In genomic region chr3:38124324-38125122, GRCh38 we compare ENCODE assay signal across 30 cellular contexts. TPM values are rescaled to one million over a fixed set of nuclear protein-coding genes. Genes with fewer than 3 reads are reported as not detected.
DNase-seq lines count a peak whose midpoint lies in the region; ATAC-seq, FAIRE-seq and TF ChIP-seq lines count a peak whose summit lies in the region.
"Had no signal": no experiment of that assay in that cellular context is flagged by ENCODE, and none has a peak within 500 bp of the region (broad histone marks: within the 10 kb centered on the region; RNA-seq: fewer than 3 reads in every experiment).

No MANE protein-coding gene starts in this region.

- H4K20me1 ChIP-seq in GM23338 (replicated peaks; ENCODE audit: insufficient read depth): peaks cover 6% of the 10 kb centered on the region; the same call in 1 of the 2 replicates

- TF ChIP-seq CTCF in osteocyte (IDR thresholded peaks at IDR 0.05) (no peak), GM23338 (conservative IDR thresholded peaks at IDR 0.05; ENCODE audit: low read depth in 2 of 2) (no peak)

- no peaks in the 10 kb centered on the region for H3F3A ChIP-seq in GM23338 (replicated peaks; ENCODE audit: low read depth)

- no peaks in the 10 kb centered on the region for H3K9me2 ChIP-seq in GM23338 (ENCODE audit: insufficient read depth)

- H3K9me3 Mint-ChIP-seq in activated T-helper 17 cell treated with anti-CD3 and anti-CD28 coated beads, Interleukin-2, amount 50 U/mL, for 72 hours: no peaks in the 10 kb centered on the region
- H3K9me3 Mint-ChIP-seq in osteocyte (ENCODE audit: unreplicated experiment) (no peaks in the 10 kb centered on the region), GM23338 (no peaks in the 10 kb centered on the region)
- H3K9me3 Mint-ChIP-seq: activated CD4-positive, alpha-beta memory T cell treated with anti-CD3 and anti-CD28 coated beads for 36 hours; CD4-positive, alpha-beta memory T cell had no signal

- H3K4me1 Mint-ChIP-seq in activated T-helper 17 cell treated with anti-CD3 and anti-CD28 coated beads, Interleukin-2, amount 50 U/mL, for 72 hours: no peaks in the 10 kb centered on the region
- H3K4me1 Mint-ChIP-seq in osteocyte (ENCODE audit: unreplicated experiment) (no peaks in the 10 kb centered on the region), GM23338 (no peaks in the 10 kb centered on the region)

- H3K9me3 ChIP-seq in small intestine (ENCODE audit: control insufficient read depth, low read depth): no peaks in the 10 kb centered on the region
- H3K9me3 ChIP-seq: esophagus muscularis mucosa, heart left ventricle, sigmoid colon, SJCRH30 had no signal

- peaks cover 91% of the 10 kb centered on the region for H3K36me3 Mint-ChIP-seq in activated T-helper 17 cell treated with anti-CD3 and anti-CD28 coated beads, Interleukin-2, amount 50 U/mL, for 72 hours (ENCODE audit: low read depth)
- H3K36me3 Mint-ChIP-seq in osteocyte (ENCODE audit: unreplicated experiment) (peaks cover 38% of the 10 kb centered on the region), GM23338 (ENCODE audit: low read depth) (peaks cover 65% of the 10 kb centered on the region)

- no peak overlapping the region for H3K4me2 ChIP-seq in GM23338

- 58 to 78% (median 72%) methylated on average over 7 of the region's 7 CpGs for WGBS in small intestine, 3 donors

- no peak overlapping the region for H3K4me3 ChIP-seq in small intestine (ENCODE audit: low read depth in 1 of 2, low read length in 2 of 2)
- no peak overlapping the region for H3K4me3 ChIP-seq in GM23338
- H3K4me3 ChIP-seq: coronary artery, esophagus muscularis mucosa, heart left ventricle, sigmoid colon, SJCRH30 had no signal

- H3K4me1 ChIP-seq in small intestine (ENCODE audit: control insufficient read depth in 2 of 2, insufficient read depth in 1 of 2, low read depth in 1 of 2, low read length in 1 of 2): peaks cover 0 to 9% of the 10 kb centered on the region in 2 donors
- H3K4me1 ChIP-seq in GM23338 (ENCODE audit: insufficient read depth): no peaks in the 10 kb centered on the region
- H3K4me1 ChIP-seq: foreskin keratinocyte, SJCRH30 had no signal

- H3K36me3 ChIP-seq in small intestine (ENCODE audit: control insufficient read depth in 2 of 2, insufficient read depth in 2 of 2, low read length in 2 of 2) (peaks cover 34 to 42% of the 10 kb centered on the region in 2 donors), GM23338 (ENCODE audit: insufficient read depth) (peaks cover 23% of the 10 kb centered on the region)
- H3K36me3 ChIP-seq: SJCRH30 had no signal

- peak; percentile 5 for DNase-seq in activated CD4-positive, alpha-beta T cell treated with anti-CD3 and anti-CD28 coated beads for 1 hour
- no peak for DNase-seq in activated CD4-positive, alpha-beta T cell treated with anti-CD3 and anti-CD28 coated beads, Interleukin-2, amount 50 U/mL, for 4 hours
- DNase-seq in COLO668 (lab: John Stamatoyannopoulos, UW; ENCODE audit: unreplicated experiment): peak; percentile 5
- DNase-seq in osteocyte (ENCODE audit: extremely low spot score, unreplicated experiment): peak; percentile 53
- DNase-seq in small intestine: no peak
- DNase-seq in activated CD4-positive, CD25-positive, alpha-beta regulatory T cell (lab: John Stamatoyannopoulos, UW): no peak
- no peak for DNase-seq in GM23338 (ENCODE audit: low spot score)
- DNase-seq: activated CD4-positive, alpha-beta memory T cell treated with anti-CD3 and anti-CD28 coated beads for 36 hours; activated naive CD4-positive, alpha-beta T cell treated with anti-CD3 and anti-CD28 coated beads, Interleukin-2, amount 50 U/mL, for 16 hours; CD4-positive, alpha-beta memory T cell; effector memory CD4-positive, alpha-beta T cell; foreskin keratinocyte; Karpas-422; kidney glomerular epithelial cell; NCI-H1694 treated with DMSO at 0.1 percent for 48 hours; NCI-H2171 treated with DMSO at 0.1 percent for 48 hours; NCI-H510A treated with DMSO at 0.1 percent for 48 hours; NK-92 treated with Interleukin-12 subunit alpha and Interleukin-12 subunit beta, amount 100 ng/mL, for 24 hours; sigmoid colon; SJCRH30; stimulated activated naive CD4-positive, alpha-beta T cell; T-helper 1 cell had no signal

- H3K27me3 ChIP-seq in small intestine (ENCODE audit: control insufficient read depth in 2 of 2, insufficient read depth in 2 of 2, low read length in 2 of 2) (no peaks in the 10 kb centered on the region), GM23338 (ENCODE audit: insufficient read depth) (no peaks in the 10 kb centered on the region)
- H3K27me3 ChIP-seq: esophagus muscularis mucosa, foreskin keratinocyte, heart left ventricle, sigmoid colon, SJCRH30 had no signal

- no peak overlapping the region for H2AFZ ChIP-seq in GM23338

- H3K27ac Mint-ChIP-seq in activated T-helper 17 cell treated with anti-CD3 and anti-CD28 coated beads, Interleukin-2, amount 50 U/mL, for 72 hours: peak overlapping the region; percentile 59
- H3K27ac Mint-ChIP-seq in osteocyte (ENCODE audit: unreplicated experiment) (no peak overlapping the region), GM23338 (no peak overlapping the region)
- H3K27ac Mint-ChIP-seq: activated CD4-positive, alpha-beta memory T cell treated with anti-CD3 and anti-CD28 coated beads for 36 hours had no signal

- no peak overlapping the region for H3K27ac ChIP-seq in small intestine (ENCODE audit: low read depth in 1 of 2, low read length in 1 of 2)
- H3K27ac ChIP-seq in GM23338 (ENCODE audit: low read depth): no peak overlapping the region
- H3K27ac ChIP-seq: coronary artery, esophagus muscularis mucosa, foreskin keratinocyte, heart left ventricle, HL-60, sigmoid colon, SJCRH30 had no signal

- ATAC-seq in activated T-helper 17 cell treated with anti-CD3 and anti-CD28 coated beads, Interleukin-2, amount 50 U/mL, for 72 hours (replicated peaks): no peak
- ATAC-seq in GM23338: no peak
- ATAC-seq: foreskin keratinocyte, heart left ventricle had no signal

- FAIRE-seq in small intestine (lab: Jason Lieb, UNC): no peak
- FAIRE-seq: A204.1, astrocyte, H1 had no signal

- no peaks in the 10 kb centered on the region for H3K27me3 Mint-ChIP-seq in activated T-helper 17 cell treated with anti-CD3 and anti-CD28 coated beads, Interleukin-2, amount 50 U/mL, for 72 hours
- no peaks in the 10 kb centered on the region for H3K27me3 Mint-ChIP-seq in osteocyte (ENCODE audit: unreplicated experiment)
- peaks cover 5% of the 10 kb centered on the region for H3K27me3 Mint-ChIP-seq in GM23338 (ENCODE audit: insufficient read depth, low read depth, poor library complexity)
- H3K27me3 Mint-ChIP-seq: activated CD4-positive, alpha-beta memory T cell treated with anti-CD3 and anti-CD28 coated beads for 36 hours; CD4-positive, alpha-beta memory T cell had no signal

- no peak overlapping the region for H3K4me3 Mint-ChIP-seq in activated T-helper 17 cell treated with anti-CD3 and anti-CD28 coated beads, Interleukin-2, amount 50 U/mL, for 72 hours
- H3K4me3 Mint-ChIP-seq in osteocyte (ENCODE audit: unreplicated experiment) (no peak overlapping the region), GM23338 (no peak overlapping the region)
- H3K4me3 Mint-ChIP-seq: activated CD4-positive, alpha-beta memory T cell treated with anti-CD3 and anti-CD28 coated beads for 36 hours; CD4-positive, alpha-beta memory T cell had no signal

- no peaks in the 10 kb centered on the region for H3K79me2 ChIP-seq in GM23338 (replicated peaks; ENCODE audit: insufficient read depth)

RNA-seq across cellular contexts. Expression of gene ACAA1, which starts 12.4 kb away (rescaled TPM):
- 10 to 100 TPM; 67.5 to 82.8 TPM for total RNA-seq in activated T-helper 17 cell treated with anti-CD3 and anti-CD28 coated beads, Interleukin-2, amount 50 U/mL, for 72 hours
- total RNA-seq in osteocyte: 60.3 and 62.0 TPM in 2 replicates
- polyA plus RNA-seq in small intestine (100 to 1,000 TPM in 2 of 3 donors, 10 to 100 TPM in 1; 59.6 to 443 (median 272) TPM), GM23338 (2016; fragmentation: Nextera tagmentation; extraction: Ambion mirVana) (25.9 and 26.6 TPM in 2 replicates)
- total RNA-seq in GM23338 (2014; rRNA removed; shearing (Covaris generic)): 21.4 and 23.2 TPM in 2 replicates

RNA-seq across cellular contexts. Expression of gene MYD88, which starts 13.9 kb away (rescaled TPM):
- total RNA-seq in activated T-helper 17 cell treated with anti-CD3 and anti-CD28 coated beads, Interleukin-2, amount 50 U/mL, for 72 hours: 10 to 100 TPM; 34.5 to 57.0 TPM
- total RNA-seq in osteocyte: 13.3 TPM in 2 replicates
- polyA plus RNA-seq in small intestine (10 to 100 TPM; 32.1 to 62.2 (median 51.6) TPM), GM23338 (2016; fragmentation: Nextera tagmentation; extraction: Ambion mirVana) (14.4 and 15.5 TPM in 2 replicates)
- total RNA-seq in GM23338 (2014; rRNA removed; shearing (Covaris generic)): 26.0 and 42.6 TPM in 2 replicates

RNA-seq across cellular contexts. Expression of gene OXSR1, which starts 40.8 kb away (rescaled TPM):
- 10 to 100 TPM; 77.8 to 78.4 TPM for total RNA-seq in activated T-helper 17 cell treated with anti-CD3 and anti-CD28 coated beads, Interleukin-2, amount 50 U/mL, for 72 hours
- total RNA-seq in osteocyte: 55.7 and 57.8 TPM in 2 replicates
- polyA plus RNA-seq in small intestine (10 to 100 TPM; 15.3 to 21.5 (median 18.1) TPM), GM23338 (2016; fragmentation: Nextera tagmentation; extraction: Ambion mirVana) (15.5 and 16.0 TPM in 2 replicates)
- total RNA-seq in GM23338 (2014; rRNA removed; shearing (Covaris generic)): 39.3 and 41.1 TPM in 2 replicates

Comparison
In these comparisons a context has a peak if more than half of its experiments do, and no peak if none do; other contexts are left out.
1. DNase-seq: peak in activated CD4-positive, alpha-beta T cell treated with anti-CD3 and anti-CD28 coated beads for 1 hour (single experiment), COLO668 (single experiment) and osteocyte (single experiment); none in activated CD4-positive, alpha-beta T cell treated with anti-CD3 and anti-CD28 coated beads, Interleukin-2, amount 50 U/mL, for 4 hours (0 of 2), small intestine (single experiment), activated CD4-positive, CD25-positive, alpha-beta regulatory T cell (0 of 4) and GM23338 (single experiment).